11 cellular contexts compared by ENCODE assay signal in genomic region chr12:6202331-6202730, GRCh38. TPM values are rescaled to one million over a fixed set of nuclear protein-coding genes. Genes with fewer than 3 reads are reported as not detected.
DNase-seq lines count a peak whose midpoint lies in the region; ATAC-seq and TF ChIP-seq lines count a peak whose summit lies in the region.
"Had no signal": no experiment of that assay in that cellular context is flagged by ENCODE, and none has a peak within 500 bp of the region (broad histone marks: within the 10 kb centered on the region; RNA-seq: fewer than 3 reads in every experiment).

No MANE protein-coding gene starts in this region.

- H3K27me3 Mint-ChIP-seq in osteocyte (ENCODE audit: unreplicated experiment) = no peaks in the 10 kb centered on the region

- CTCF ChIA-PET in AG04450 (lab: Charles Lee) (interaction anchor here (1.2 to 5.4 kb wide), 3 partner anchors 40 to 82 kb away, joined by 3 to 31 read pairs (median 14); no protein-coding TSS in a partner anchor), RWPE1 (lab: Yijun Ruan, JAX) (interaction anchor here (1.1 to 6.4 kb wide), 4 partner anchors 12 to 214 kb away, joined by 3 to 28 read pairs (median 4); no protein-coding TSS in a partner anchor)

- H3K36me3 Mint-ChIP-seq in osteocyte (ENCODE audit: unreplicated experiment) = peaks cover 2% of the 10 kb centered on the region

- peak overlapping the region; percentile 51 for H3K4me3 Mint-ChIP-seq in osteocyte (ENCODE audit: unreplicated experiment)

- H3K9me3 ChIP-seq in AG04450 (ENCODE audit: control insufficient read depth, insufficient read depth, low read length) = no peaks in the 10 kb centered on the region; the same call in 1 of the 2 replicates

- TF ChIP-seq CTCF in AG04450 (IDR thresholded peaks at IDR 0.05; ENCODE audit: low read depth, low read length) (no peak), RWPE1 (conservative IDR thresholded peaks at IDR 0.05; ENCODE audit: low read depth) (no peak), foreskin keratinocyte (conservative IDR thresholded peaks at IDR 0.05) (no peak), osteocyte (IDR thresholded peaks at IDR 0.05) (no peak)

- peak overlapping the region; percentile 39 for H3K27ac Mint-ChIP-seq in osteocyte (ENCODE audit: unreplicated experiment)

- no peak overlapping the region for H3K27ac ChIP-seq in AG04450 (ENCODE audit: low read depth, low read length)
- peak overlapping the region; percentile 87 for H3K27ac ChIP-seq in RWPE1
- H3K27ac ChIP-seq in foreskin keratinocyte = peak overlapping the region; percentile 90

- no peaks in the 10 kb centered on the region for H3K9me3 Mint-ChIP-seq in osteocyte (ENCODE audit: unreplicated experiment)

- H3K4me1 ChIP-seq in foreskin keratinocyte = peaks cover 48% of the 10 kb centered on the region

- DNase-seq in AG04450 (ENCODE audit: low read depth, low spot score) (no peak), RWPE1 (ENCODE audit: low spot score) (no peak), foreskin keratinocyte (no peak), osteocyte (ENCODE audit: extremely low spot score, unreplicated experiment) (no peak), NCI-H187 treated with DMSO at 0.1 percent for 48 hours (lab: John Stamatoyannopoulos, UW) (no peak)
- DNase-seq: activated CD4-positive, CD25-positive, alpha-beta regulatory T cell; activated naive CD4-positive, alpha-beta T cell treated with anti-CD3 and anti-CD28 coated beads, Interleukin-2, amount 50 U/mL, for 16 hours; stimulated activated CD4-positive, alpha-beta T cell treated with anti-CD3 and anti-CD28 coated beads, Interleukin-4, amount 100 ng/mL, for 24 hours had no signal

- POLR2A ChIA-PET in AG04450 (lab: Yijun Ruan, JAX) (interaction anchor here (1.1 kb wide), 1 partner anchor 28 kb away, joined by 4 read pairs; no protein-coding TSS in a partner anchor), RWPE1 (lab: Yijun Ruan, JAX; ENCODE audit: low non-redundant PET) (interaction anchor here (1.8 kb wide), 2 partner anchors 71 to 77 kb away, joined by 5 to 11 read pairs; no protein-coding TSS in a partner anchor)

- peaks cover 53% of the 10 kb centered on the region for H3K4me1 Mint-ChIP-seq in osteocyte (ENCODE audit: unreplicated experiment)

- ATAC-seq in foreskin keratinocyte (no peak), GM19035 (IDR thresholded peaks at IDR 0.05; ENCODE audit: unreplicated experiment) (no peak), HG03520 (IDR thresholded peaks at IDR 0.05; ENCODE audit: unreplicated experiment) (no peak), HG02588 (IDR thresholded peaks at IDR 0.05; ENCODE audit: unreplicated experiment) (no peak)

- peak overlapping the region; percentile 17; the same call in 1 of the 2 replicates for H3K4me3 ChIP-seq in AG04450 (ENCODE audit: low read depth, low read length)

- H3K27me3 ChIP-seq in AG04450 (ENCODE audit: control insufficient read depth, insufficient read depth, low read length) (no peaks in the 10 kb centered on the region), foreskin keratinocyte (no peaks in the 10 kb centered on the region)

RNA-seq across cellular contexts. Expression of gene CD9, which starts 2.1 kb away (rescaled TPM):
- polyA plus RNA-seq in AG04450 (2011; rRNA removed) (152 and 177 TPM in 2 replicates), foreskin keratinocyte (620 and 648 TPM in 2 replicates)
- polyA minus RNA-seq in AG04450 (2011; rRNA and poly(A)+ RNA removed) = 91.4 and 91.9 TPM in 2 replicates
- total RNA-seq in foreskin keratinocyte (577 and 589 TPM in 2 replicates), osteocyte (77.1 and 84.5 TPM in 2 replicates)
